ENCODE assay signal across 32 cellular contexts in the genomic region with DNA sequence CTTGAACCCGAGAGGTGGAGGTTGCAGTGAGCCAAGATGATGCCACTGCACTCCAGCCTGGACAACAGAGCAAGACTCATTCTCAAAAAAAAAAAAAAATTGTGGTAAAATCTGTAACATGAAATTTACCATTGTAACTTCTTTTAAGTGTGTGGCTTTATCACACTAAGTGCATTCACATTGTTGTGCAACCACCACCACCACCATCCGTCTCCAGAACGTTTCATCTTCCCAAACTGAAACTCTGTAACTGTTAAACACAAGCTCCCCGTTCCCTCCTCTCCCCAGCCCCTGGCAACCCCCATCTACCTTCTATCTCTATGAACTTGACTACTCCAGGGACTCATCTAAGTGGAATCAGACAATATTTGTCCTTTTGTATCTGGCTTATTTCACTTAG. TPM values are rescaled to one million over a fixed set of nuclear protein-coding genes. Genes with fewer than 3 reads are reported as not detected.
"Had no signal": no experiment of that assay in that cellular context is flagged by ENCODE, and none has a peak within 500 bp of the region (broad histone marks: within the 10 kb centered on the region; RNA-seq: fewer than 3 reads in every experiment).

No MANE protein-coding gene starts in this region.

- DNase-seq: activated CD4-positive, alpha-beta T cell treated with anti-CD3 and anti-CD28 coated beads for 48 hours; activated CD4-positive, alpha-beta T cell treated with anti-CD3 and anti-CD28 coated beads, Interleukin-2, amount 50 U/mL, for 48 hours; activated CD8-positive, alpha-beta memory T cell treated with anti-CD3 and anti-CD28 coated beads for 24 hours; activated CD8-positive, alpha-beta memory T cell treated with anti-CD3 and anti-CD28 coated beads, Interleukin-2, amount 50 U/mL, for 4 hours; activated gamma-delta T cell; activated naive CD4-positive, alpha-beta T cell treated with anti-CD3 and anti-CD28 coated beads, Interleukin-2, amount 10 ng/mL, durations not matched to agents 7 days and 5 days; activated naive CD8-positive, alpha-beta T cell treated with anti-CD3 and anti-CD28 coated beads, Interleukin-2, amount 10 ng/mL, durations not matched to agents 7 days and 5 days; activated T-cell treated with anti-CD3 and anti-CD28 coated beads, Interleukin-2, amount 50 U/mL, for 1 hour; cerebellar nuclear complex; dorsolateral prefrontal cortex; effector memory CD8-positive, alpha-beta T cell; erythroblast; gastrocnemius medialis; glutamatergic neuron; left lung; lower lobe of right lung; mesendoderm; natural killer cell; occipital lobe; stimulated activated CD4-positive, alpha-beta T cell treated with anti-CD3 and anti-CD28 coated beads, Interleukin-2, amount 100 ng/mL, for 48 hours; stimulated activated naive CD8-positive, alpha-beta T cell treated with anti-CD3 and anti-CD28 coated beads, Interleukin-15, Interleukin-2, amounts not matched to agents 100 U/mL and 50 U/mL, for 24 hours; T-helper 9 cell; testis; transverse colon; WERI-Rb-1 had no signal

- ATAC-seq: activated CD4-positive, CD25-positive, alpha-beta regulatory T cell treated with anti-CD3 and anti-CD28 coated beads, Interleukin-2, amount 50 U/mL, for 24 hours; effector memory CD8-positive, alpha-beta T cell; gastrocnemius medialis; left lung; lower lobe of right lung; natural killer cell; stimulated activated naive CD8-positive, alpha-beta T cell treated with anti-CD3 and anti-CD28 coated beads, Interleukin-15, Interleukin-2, amounts not matched to agents 100 U/mL and 50 U/mL, for 24 hours had no signal

RNA-seq across cellular contexts. Expression of a gene that starts 45.8 kb away (rescaled TPM):
- total RNA-seq: activated naive CD8-positive, alpha-beta T cell treated with anti-CD3 and anti-CD28 coated beads, Interleukin-2, amount 10 ng/mL, durations not matched to agents 7 days and 5 days; activated T-helper 1 cell treated with anti-CD3 and anti-CD28 coated beads, Interleukin-12 subunit alpha, Interleukin-12 subunit beta, Interleukin-2, Interleukin-4 antibody, amounts not matched to agents 30 ng/mL and 10 ng/mL and 1 ng/mL, durations not matched to agents 14 hours and 24 hours and 36 hours; ascending aorta; gastrocnemius medialis; natural killer cell; pulmonary artery endothelial cell; right atrium auricular region; skeletal muscle tissue had no signal

RNA-seq across cellular contexts. Expression of a gene that starts 51.7 kb away (rescaled TPM):
- total RNA-seq: activated naive CD8-positive, alpha-beta T cell treated with anti-CD3 and anti-CD28 coated beads, Interleukin-2, amount 10 ng/mL, durations not matched to agents 7 days and 5 days; activated T-helper 1 cell treated with anti-CD3 and anti-CD28 coated beads, Interleukin-12 subunit alpha, Interleukin-12 subunit beta, Interleukin-2, Interleukin-4 antibody, amounts not matched to agents 30 ng/mL and 10 ng/mL and 1 ng/mL, durations not matched to agents 14 hours and 24 hours and 36 hours; ascending aorta; gastrocnemius medialis; mononuclear cell; natural killer cell; right atrium auricular region; transverse colon had no signal

RNA-seq across cellular contexts. Expression of a gene that starts 51.9 kb away (rescaled TPM):
- total RNA-seq: activated naive CD8-positive, alpha-beta T cell treated with anti-CD3 and anti-CD28 coated beads, Interleukin-2, amount 10 ng/mL, durations not matched to agents 7 days and 5 days; activated T-helper 1 cell treated with anti-CD3 and anti-CD28 coated beads, Interleukin-12 subunit alpha, Interleukin-12 subunit beta, Interleukin-2, Interleukin-4 antibody, amounts not matched to agents 30 ng/mL and 10 ng/mL and 1 ng/mL, durations not matched to agents 14 hours and 24 hours and 36 hours; mononuclear cell; natural killer cell; pulmonary artery endothelial cell had no signal
